31 cellular contexts compared by ENCODE assay signal in genomic region chr6:16061833-16062232, GRCh38.
"Had no signal": no experiment of that assay in that cellular context is flagged by ENCODE, and none has a peak within 500 bp of the region (broad histone marks: within the 10 kb centered on the region; RNA-seq: fewer than 3 reads in every experiment).

No MANE protein-coding gene starts in this region.

- ATAC-seq: activated CD4-positive, CD25-positive, alpha-beta regulatory T cell treated with anti-CD3 and anti-CD28 coated beads, Interleukin-2, amount 50 U/mL, for 24 hours; gastrocnemius medialis; naive thymus-derived CD8-positive, alpha-beta T cell; pancreas; stimulated activated naive B cell treated with anti-CD40 and anti-IgM and Interleukin-4, amounts not matched to agents 10 μg/mL and 1 μg/mL and 100 μg/mL, for 72 hours had no signal

- H3K9me3 Mint-ChIP-seq: activated naive CD8-positive, alpha-beta T cell treated with anti-CD3 and anti-CD28 coated beads for 36 hours; memory B cell; naive thymus-derived CD8-positive, alpha-beta T cell; neural crest cell; stimulated activated naive B cell treated with anti-CD40 and anti-IgM and Interleukin-4, amounts not matched to agents 10 μg/mL and 1 μg/mL and 100 μg/mL, for 72 hours had no signal

- H3K27ac Mint-ChIP-seq: activated naive CD8-positive, alpha-beta T cell treated with anti-CD3 and anti-CD28 coated beads for 36 hours; brain; memory B cell; naive thymus-derived CD8-positive, alpha-beta T cell; stimulated activated naive B cell treated with anti-CD40 and anti-IgM and Interleukin-4, amounts not matched to agents 10 μg/mL and 1 μg/mL and 100 μg/mL, for 72 hours had no signal

- H3K36me3 Mint-ChIP-seq: activated naive CD8-positive, alpha-beta T cell treated with anti-CD3 and anti-CD28 coated beads for 36 hours; brain; naive thymus-derived CD8-positive, alpha-beta T cell; stimulated activated naive B cell treated with anti-CD40 and anti-IgM and Interleukin-4, amounts not matched to agents 10 μg/mL and 1 μg/mL and 100 μg/mL, for 72 hours had no signal

- DNase-seq: activated CD4-positive, alpha-beta T cell treated with anti-CD3 and anti-CD28 coated beads for 48 hours; activated CD4-positive, alpha-beta T cell treated with anti-CD3 and anti-CD28 coated beads, Interleukin-2, amount 50 U/mL, for 48 hours; activated CD8-positive, alpha-beta memory T cell treated with anti-CD3 and anti-CD28 coated beads for 24 hours; activated effector memory CD4-positive, alpha-beta T cell treated with Interleukin-2 at 50 U/mL for 16 hours; activated naive CD4-positive, alpha-beta T cell treated with Interleukin-2 at 50 U/mL for 16 hours; activated naive CD8-positive, alpha-beta T cell treated with anti-CD3 and anti-CD28 coated beads for 36 hours; adrenal gland; aorta; cerebellar nuclear complex; colonic mucosa; effector memory CD4-positive, alpha-beta T cell; gastrocnemius medialis; glutamatergic neuron; kidney; naive thymus-derived CD8-positive, alpha-beta T cell; nucleus accumbens; pancreas; retina; sigmoid colon; stimulated activated CD4-positive, alpha-beta T cell treated with anti-CD3 and anti-CD28 coated beads, Interleukin-15, amount 100 ng/mL, for 24 hours; stimulated activated CD4-positive, alpha-beta T cell treated with anti-CD3 and anti-CD28 coated beads, Interleukin-2, amount 100 ng/mL, for 24 hours; stimulated activated naive B cell treated with anti-CD40 and anti-IgM and Interleukin-4, amounts not matched to agents 10 μg/mL and 1 μg/mL and 100 μg/mL, for 72 hours; stomach; T1000; thyroid gland; upper lobe of left lung; WERI-Rb-1 had no signal
